ENCODE assay signal across 8 cellular contexts in the genomic region with DNA sequence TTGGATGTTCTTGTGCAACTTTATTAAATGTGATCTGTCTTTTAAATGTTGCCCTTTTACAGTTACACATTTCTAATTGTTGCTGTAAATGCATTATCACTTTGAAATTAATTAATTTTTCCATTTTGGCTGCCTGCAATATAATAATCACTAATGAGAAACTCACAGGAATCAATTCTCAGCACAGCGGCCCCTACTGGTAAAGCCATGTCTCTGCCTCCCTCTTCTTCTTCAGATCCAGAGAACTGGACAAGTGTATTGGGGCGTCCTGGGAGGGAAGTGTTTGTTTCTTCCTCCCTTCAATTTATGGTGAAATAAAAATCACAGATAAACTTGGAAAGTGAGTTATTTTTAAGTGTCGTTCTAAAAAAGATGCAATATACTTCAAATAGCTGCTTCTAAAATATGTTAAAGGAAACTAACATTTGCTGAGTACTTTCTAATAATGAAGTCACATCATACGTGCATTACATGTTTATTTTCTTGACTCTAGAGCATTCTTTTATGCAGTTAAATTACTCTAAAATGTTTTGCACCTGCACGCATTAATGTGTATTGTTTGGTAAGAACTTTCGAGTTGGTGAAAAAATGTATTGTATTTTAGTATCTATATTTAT.
DNase-seq lines count a peak whose midpoint lies in the region; ATAC-seq, FAIRE-seq and TF ChIP-seq lines count a peak whose summit lies in the region.

No MANE protein-coding gene starts in this region.

- no peak overlapping the region for H3K4ac ChIP-seq in H9 (ENCODE audit: low read depth, low read length)

- no peaks in the 10 kb centered on the region for H3K23me2 ChIP-seq in H9 (ENCODE audit: insufficient read length, low read depth, low read length, poor library complexity, severe bottlenecking)

- no peak overlapping the region for H4K91ac ChIP-seq in H9 (ENCODE audit: insufficient read length, low read depth, low read length)

- no peak overlapping the region for H2BK15ac ChIP-seq in H9 (ENCODE audit: low read depth, low read length)

- no peak overlapping the region for H3T11ph ChIP-seq in H9 (ENCODE audit: low read length)

- no peak for DNase-seq in D721Med (ENCODE audit: insufficient read length, low spot score)
- no peak for DNase-seq in H9
- DNase-seq in SKM-1 (lab: John Stamatoyannopoulos, UW; ENCODE audit: unreplicated experiment), result peak; percentile 15
- DNase-seq in T47D (ENCODE audit: low read depth in 1 of 2, low spot score in 1 of 2), result peak; percentile 42 to 55
- no peak for DNase-seq in lung (ENCODE audit: low spot score)
- no peak for DNase-seq in tibial artery

- H2AK5ac ChIP-seq in H9 (ENCODE audit: insufficient read length, low read length), result no peak overlapping the region

- H3K36me3 ChIP-seq in lung (ENCODE audit: control insufficient read depth in 2 of 2, insufficient read depth in 2 of 2, low read length in 2 of 2) (peaks cover 0 to under 1% of the 10 kb centered on the region in 2 donors), tibial artery (peaks cover 0 to 9% (median 9%) of the 10 kb centered on the region in 3 donors)

- no peaks in the 10 kb centered on the region for H3K27me3 ChIP-seq in H9 (ENCODE audit: insufficient read depth, low read length)
- no peaks in the 10 kb centered on the region for H3K27me3 ChIP-seq in lung (ENCODE audit: control insufficient read depth, insufficient read depth)
- H3K27me3 ChIP-seq in tibial artery, result no peaks in the 10 kb centered on the region

- no peaks in the 10 kb centered on the region for H3K36me3 Mint-ChIP-seq in H9 (ENCODE audit: insufficient read depth in 1 of 3, low read depth in 3 of 3)

- in situ Hi-C loops in T47D (cut with HindIII; ENCODE audit: low pct_unique_long_range_greater_than_20kb, low sequenced_read_pairs), result no loop called here

- no peak overlapping the region for H2AFZ ChIP-seq in H9 (ENCODE audit: low read length)

- no peak overlapping the region for H3K27ac ChIP-seq in H9 (ENCODE audit: insufficient read length, low read depth, low read length)
- no peak overlapping the region for H3K27ac ChIP-seq in lung (ENCODE audit: low read depth in 1 of 2, low read length in 1 of 2)
- H3K27ac ChIP-seq in tibial artery, result no peak overlapping the region

- H3K23ac ChIP-seq in H9 (ENCODE audit: insufficient read length, low read depth, low read length), result no peak overlapping the region

- intact Hi-C loops in tibial artery (cut with DNase I; ENCODE audit: low total_unique reads), result no loop called here

- no peak overlapping the region for H2BK12ac ChIP-seq in H9 (ENCODE audit: insufficient read length, low read depth, low read length)

- WGBS in H9 (ENCODE audit: extremely low coverage, insufficient read length, low lambda C conversion rate), result no CpG with 5 or more reads among the region's 6 CpGs
- WGBS in lung, 2 donors, result 51 to 54% methylated on average over 6 of the region's 6 CpGs

- no peaks in the 10 kb centered on the region for H3K9me3 Mint-ChIP-seq in H9

- H3K4me1 ChIP-seq in H9 (ENCODE audit: insufficient read depth, low read length) (no peaks in the 10 kb centered on the region; the same call in 1 of the 2 replicates), lung (ENCODE audit: control insufficient read depth in 2 of 2, insufficient read depth in 2 of 2, low read length in 2 of 2) (no peaks in the 10 kb centered on the region), tibial artery (peaks cover 0 to 13% (median 0%) of the 10 kb centered on the region in 4 donors)

- no peak overlapping the region for H3K9ac ChIP-seq in H9 (ENCODE audit: extremely low read depth, insufficient read length, low read length)

- no peak for FAIRE-seq in D721Med (lab: Jason Lieb, UNC)

- no peaks in the 10 kb centered on the region for H3K27me3 Mint-ChIP-seq in H9 (ENCODE audit: low read depth)

- H3K18ac ChIP-seq in H9 (ENCODE audit: insufficient read length, low read depth, low read length), result no peak overlapping the region

- peak; percentile 94 for TF ChIP-seq CTCF in D721Med (IDR thresholded peaks at IDR 0.05; ENCODE audit: insufficient read depth, missing control alignments)
- peak; percentile 97 for TF ChIP-seq CTCF in H9 (conservative IDR thresholded peaks at IDR 0.05)
- TF ChIP-seq CTCF in lung (IDR thresholded peaks at IDR 0.05; ENCODE audit: control extremely low read depth, extremely low read depth), result peak; percentile 26
- TF ChIP-seq CTCF in tibial artery (IDR thresholded peaks at IDR 0.05), result peak; percentile 59 to 83

- no peak overlapping the region for H3K14ac ChIP-seq in H9 (ENCODE audit: insufficient read depth, low read length)

- no peak overlapping the region for H2BK20ac ChIP-seq in H9 (ENCODE audit: low read depth, low read length, poor library complexity, severe bottlenecking)

- no peak overlapping the region for H3K27ac Mint-ChIP-seq in H9

- no peaks in the 10 kb centered on the region for H3K79me2 ChIP-seq in H9 (ENCODE audit: insufficient read depth, low read length)

- ATAC-seq in lung (ENCODE audit: insufficient read depth, low FRiP score) (no peak), HG02970 (IDR thresholded peaks at IDR 0.05; ENCODE audit: low FRiP score, unreplicated experiment) (no peak), HG02642 (IDR thresholded peaks at IDR 0.05; ENCODE audit: poor library complexity, unreplicated experiment) (no peak)

- H4K20me1 ChIP-seq in H9 (ENCODE audit: control insufficient read depth, insufficient read depth, insufficient read length), result no peaks in the 10 kb centered on the region

- no peak overlapping the region for H3K4me3 Mint-ChIP-seq in H9

- H3K79me1 ChIP-seq in H9 (ENCODE audit: insufficient read depth, low read depth, low read length, poor library complexity, severe bottlenecking), result no peaks in the 10 kb centered on the region

- H2BK120ac ChIP-seq in H9 (ENCODE audit: low read depth, low read length, poor library complexity, severe bottlenecking), result no peak overlapping the region

- H3K4me3 ChIP-seq in lung (no peak overlapping the region), tibial artery (no peak overlapping the region)

- no peak overlapping the region for H4K5ac ChIP-seq in H9 (ENCODE audit: insufficient read length, low read depth, low read length)

- no peak overlapping the region for H3K56ac ChIP-seq in H9 (ENCODE audit: insufficient read length, low read depth, low read length)

- H3K9me3 ChIP-seq in H9 (ENCODE audit: control insufficient read depth, low read depth, low read length) (no peaks in the 10 kb centered on the region), lung (ENCODE audit: control insufficient read depth in 2 of 2, insufficient read depth in 1 of 2, low read length in 1 of 2) (no peaks in the 10 kb centered on the region), tibial artery (no peaks in the 10 kb centered on the region)

- peaks cover 4 to 7% of the 10 kb centered on the region in 2 experiments; a peak in 2 of 4 replicates for H3K4me1 Mint-ChIP-seq in H9

- no peak overlapping the region for H2BK5ac ChIP-seq in H9 (ENCODE audit: insufficient read length, low read length)

- H3K4me2 ChIP-seq in H9 (ENCODE audit: insufficient read depth, insufficient read length, low read length), result no peak overlapping the region

- H4K8ac ChIP-seq in H9 (replicated peaks; ENCODE audit: insufficient read length, low read depth, low read length), result no peak overlapping the region

Comparison
In these comparisons a context has a peak if more than half of its experiments do, and no peak if none do; other contexts are left out.
1. DNase-seq: peak in SKM-1 (single experiment) and T47D (2 of 2); none in D721Med (single experiment), H9 (single experiment), lung (single experiment) and tibial artery (0 of 2).
2. CTCF ChIP-seq: peak in every context shown above with its lines; median percentile 97 in H9; 94 in D721Med; 71 in tibial artery; 26 in lung.